16 cellular contexts compared by ENCODE assay signal in genomic region chr2:115560671-115561070, GRCh38.
"Had no signal": no experiment of that assay in that cellular context is flagged by ENCODE, and none has a peak within 500 bp of the region (broad histone marks: within the 10 kb centered on the region; RNA-seq: fewer than 3 reads in every experiment).

No MANE protein-coding gene starts in this region.

- H3K4me1 ChIP-seq: ascending aorta, foreskin keratinocyte, left ventricle myocardium inferior, spleen had no signal

- ATAC-seq: activated naive CD4-positive, alpha-beta T cell treated with anti-CD3 and anti-CD28 coated beads, Interleukin-2, amount 50 U/mL, for 72 hours; foreskin keratinocyte; naive thymus-derived CD4-positive, alpha-beta T cell; WTC11 had no signal

- H3K9me3 ChIP-seq: ascending aorta, left ventricle myocardium inferior, spleen, thoracic aorta had no signal

- H3K27me3 ChIP-seq: ascending aorta, brain microvascular endothelial cell, foreskin keratinocyte, spleen had no signal

- H3K4me3 ChIP-seq: ascending aorta, left ventricle myocardium inferior, spleen, thoracic aorta had no signal

- H3K27ac ChIP-seq: ascending aorta, brain microvascular endothelial cell, foreskin keratinocyte, left ventricle myocardium inferior, spleen, thoracic aorta had no signal

- H3K36me3 ChIP-seq: ascending aorta, brain microvascular endothelial cell, left ventricle myocardium inferior, spleen, thoracic aorta had no signal

- DNase-seq: activated T-cell treated with anti-CD3 and anti-CD28 coated beads, Interleukin-2, amount 50 U/mL, for 1 hour; brain microvascular endothelial cell; central memory CD4-positive, alpha-beta T cell; effector memory CD4-positive, alpha-beta T cell; foreskin keratinocyte; left ventricle myocardium inferior; naive thymus-derived CD4-positive, alpha-beta T cell; occipital lobe; spleen; stimulated activated CD4-positive, alpha-beta T cell treated with anti-CD3 and anti-CD28 coated beads, Interleukin-4, amount 100 ng/mL, for 24 hours; stimulated activated naive CD4-positive, alpha-beta T cell treated with Interleukin-2 at 50 U/mL for 16 hours; T-helper 9 cell had no signal
